In genomic region chr3:143412084-143412483, GRCh38 we compare ENCODE assay signal across 20 cellular contexts.
A peak's percentile ranks its signal among the peaks of the same experiment; 100 is the strongest.
DNase-seq lines count a peak whose midpoint lies in the region; ATAC-seq, FAIRE-seq and TF ChIP-seq lines count a peak whose summit lies in the region.
"Had no signal": no experiment of that assay in that cellular context is flagged by ENCODE, and none has a peak within 500 bp of the region (broad histone marks: within the 10 kb centered on the region; RNA-seq: fewer than 3 reads in every experiment).

No MANE protein-coding gene starts in this region.

- H3K79me2 ChIP-seq in OCI-LY3 (ENCODE audit: low read length), result no peaks in the 10 kb centered on the region
- no peaks in the 10 kb centered on the region for H3K79me2 ChIP-seq in H9 (ENCODE audit: insufficient read depth, low read length)

- peaks cover 5% of the 10 kb centered on the region; the same call in 1 of the 2 replicates for H3K9me3 ChIP-seq in OCI-LY3 (ENCODE audit: insufficient read depth, low read length)
- H3K9me3 ChIP-seq in H9 (ENCODE audit: control insufficient read depth, low read depth, low read length), result no peaks in the 10 kb centered on the region
- H3K9me3 ChIP-seq: SK-N-SH had no signal

- peak overlapping the region; percentile 26; the same call in 1 of the 2 replicates for H3K4me3 ChIP-seq in OCI-LY3 (ENCODE audit: low read length)

- no peak overlapping the region for H2BK5ac ChIP-seq in H9 (ENCODE audit: insufficient read length, low read length)

- H3K14ac ChIP-seq in H9 (ENCODE audit: insufficient read depth, low read length), result no peak overlapping the region

- H3K4me1 ChIP-seq in OCI-LY3 (ENCODE audit: low read length) (peaks cover 57% of the 10 kb centered on the region), H9 (ENCODE audit: insufficient read depth, low read length) (peaks cover 13% of the 10 kb centered on the region; the same call in 1 of the 2 replicates)

- H3K27ac ChIP-seq in OCI-LY3 (ENCODE audit: low read length), result peak overlapping the region; percentile 30
- no peak overlapping the region for H3K27ac ChIP-seq in H9 (ENCODE audit: insufficient read length, low read depth, low read length)

- H3K4me1 Mint-ChIP-seq in stimulated activated naive B cell treated with anti-CD40 and anti-IgM and Interleukin-4, amounts not matched to agents 10 μg/mL and 1 μg/mL and 100 μg/mL, for 72 hours, result peaks cover 37 to 55% of the 10 kb centered on the region in 2 donors
- peaks cover 28 to 30% of the 10 kb centered on the region in 2 experiments for H3K4me1 Mint-ChIP-seq in H9
- H3K4me1 Mint-ChIP-seq in activated naive CD8-positive, alpha-beta T cell treated with anti-CD3 and anti-CD28 coated beads for 36 hours, result peaks cover 12% of the 10 kb centered on the region

- FAIRE-seq in HTR-8/SVneo (lab: Jason Lieb, UNC), result no peak
- FAIRE-seq: RCC 7860 had no signal

- WGBS in H9 (ENCODE audit: extremely low coverage, insufficient read length, low lambda C conversion rate), result no CpG with 5 or more reads among the region's 3 CpGs

- H3K56ac ChIP-seq in H9 (ENCODE audit: insufficient read length, low read depth, low read length), result no peak overlapping the region

- H2BK20ac ChIP-seq in H9 (ENCODE audit: low read depth, low read length, poor library complexity, severe bottlenecking), result no peak overlapping the region

- H3T11ph ChIP-seq in H9 (ENCODE audit: low read length), result no peak overlapping the region

- H4K8ac ChIP-seq in H9 (replicated peaks; ENCODE audit: insufficient read length, low read depth, low read length), result no peak overlapping the region

- no peak overlapping the region for H3K23ac ChIP-seq in H9 (ENCODE audit: insufficient read length, low read depth, low read length)

- H2BK12ac ChIP-seq in H9 (ENCODE audit: insufficient read length, low read depth, low read length), result no peak overlapping the region

- H2BK15ac ChIP-seq in H9 (ENCODE audit: low read depth, low read length), result no peak overlapping the region

- no peak overlapping the region for H3K4ac ChIP-seq in H9 (ENCODE audit: low read depth, low read length)

- no peak for DNase-seq in stimulated activated naive B cell treated with anti-CD40 and anti-IgM and Interleukin-4, amounts not matched to agents 10 μg/mL and 1 μg/mL and 100 μg/mL, for 72 hours
- DNase-seq in HTR-8/SVneo (ENCODE audit: insufficient read length, low spot score) (no peak), H9 (no peak)
- DNase-seq in activated naive CD8-positive, alpha-beta T cell treated with anti-CD3 and anti-CD28 coated beads for 36 hours, result no peak
- DNase-seq: ACHN; AML-193; CD4-positive, alpha-beta T cell; MM.1S; NCI-H1092 treated with DMSO at 0.1 percent for 48 hours; NCI-H2081 treated with DMSO at 0.1 percent for 48 hours; NCI-H510A; NCI-H774; SHP77; SK-N-SH; T-helper 1 cell had no signal

- H4K20me1 ChIP-seq in OCI-LY3 (ENCODE audit: insufficient read depth, low read length), result no peaks in the 10 kb centered on the region
- H4K20me1 ChIP-seq in H9 (ENCODE audit: control insufficient read depth, insufficient read depth, insufficient read length), result no peaks in the 10 kb centered on the region

- no peak overlapping the region for H2BK120ac ChIP-seq in H9 (ENCODE audit: low read depth, low read length, poor library complexity, severe bottlenecking)

- TF ChIP-seq CTCF in OCI-LY3 (IDR thresholded peaks at IDR 0.05; ENCODE audit: low read depth, low read length) (no peak), H9 (conservative IDR thresholded peaks at IDR 0.05) (no peak)

- H2AFZ ChIP-seq in OCI-LY3 (ENCODE audit: low read depth, low read length) (peak overlapping the region; percentile 57), H9 (ENCODE audit: low read length) (no peak overlapping the region)

- no peak overlapping the region for H3K4me3 Mint-ChIP-seq in stimulated activated naive B cell treated with anti-CD40 and anti-IgM and Interleukin-4, amounts not matched to agents 10 μg/mL and 1 μg/mL and 100 μg/mL, for 72 hours
- no peak overlapping the region for H3K4me3 Mint-ChIP-seq in H9
- no peak overlapping the region for H3K4me3 Mint-ChIP-seq in activated naive CD8-positive, alpha-beta T cell treated with anti-CD3 and anti-CD28 coated beads for 36 hours
- H3K4me3 Mint-ChIP-seq: CD4-positive, alpha-beta T cell had no signal

- H3K9ac ChIP-seq in OCI-LY3 (ENCODE audit: low read length) (no peak overlapping the region; the same call in 1 of the 2 replicates), H9 (ENCODE audit: extremely low read depth, insufficient read length, low read length) (no peak overlapping the region)
- H3K9ac ChIP-seq: SK-N-SH had no signal

- no peak overlapping the region for H4K91ac ChIP-seq in H9 (ENCODE audit: insufficient read length, low read depth, low read length)

- no peaks in the 10 kb centered on the region for H3K23me2 ChIP-seq in H9 (ENCODE audit: insufficient read length, low read depth, low read length, poor library complexity, severe bottlenecking)

- H3K4me2 ChIP-seq in OCI-LY3 (ENCODE audit: low read length) (peak overlapping the region; percentile 90), H9 (ENCODE audit: insufficient read depth, insufficient read length, low read length) (no peak overlapping the region)
- H3K4me2 ChIP-seq: SK-N-SH had no signal

- H3K36me3 ChIP-seq in OCI-LY3 (replicated peaks; ENCODE audit: low read depth, low read length), result peaks cover 7% of the 10 kb centered on the region

- H3K79me1 ChIP-seq in H9 (ENCODE audit: insufficient read depth, low read depth, low read length, poor library complexity, severe bottlenecking), result no peaks in the 10 kb centered on the region

- peaks cover 3% of the 10 kb centered on the region in 2 donors for H3K36me3 Mint-ChIP-seq in stimulated activated naive B cell treated with anti-CD40 and anti-IgM and Interleukin-4, amounts not matched to agents 10 μg/mL and 1 μg/mL and 100 μg/mL, for 72 hours
- H3K36me3 Mint-ChIP-seq in H9 (ENCODE audit: insufficient read depth in 1 of 3, low read depth in 3 of 3), result no peaks in the 10 kb centered on the region; a peak in 1 of 7 replicates
- H3K36me3 Mint-ChIP-seq in activated naive CD8-positive, alpha-beta T cell treated with anti-CD3 and anti-CD28 coated beads for 36 hours, result peaks cover 2% of the 10 kb centered on the region

- H2AK5ac ChIP-seq in H9 (ENCODE audit: insufficient read length, low read length), result no peak overlapping the region

- H3K18ac ChIP-seq in H9 (ENCODE audit: insufficient read length, low read depth, low read length), result no peak overlapping the region

- ATAC-seq in GM18511 (IDR thresholded peaks at IDR 0.05; ENCODE audit: unreplicated experiment) (peak; percentile 48), HG02852 (IDR thresholded peaks at IDR 0.05; ENCODE audit: unreplicated experiment) (peak; percentile 59)
- peak; percentile 33 to 61 for ATAC-seq in stimulated activated naive B cell treated with anti-CD40 and anti-IgM and Interleukin-4, amounts not matched to agents 10 μg/mL and 1 μg/mL and 100 μg/mL, for 72 hours (replicated peaks)
- ATAC-seq: HCT116 had no signal

- no peak overlapping the region for H3K27ac Mint-ChIP-seq in stimulated activated naive B cell treated with anti-CD40 and anti-IgM and Interleukin-4, amounts not matched to agents 10 μg/mL and 1 μg/mL and 100 μg/mL, for 72 hours
- no peak overlapping the region; a peak in 1 of 7 replicates for H3K27ac Mint-ChIP-seq in H9
- H3K27ac Mint-ChIP-seq in activated naive CD8-positive, alpha-beta T cell treated with anti-CD3 and anti-CD28 coated beads for 36 hours, result no peak overlapping the region
- H3K27ac Mint-ChIP-seq: CD4-positive, alpha-beta T cell had no signal

- H3K27me3 Mint-ChIP-seq in stimulated activated naive B cell treated with anti-CD40 and anti-IgM and Interleukin-4, amounts not matched to agents 10 μg/mL and 1 μg/mL and 100 μg/mL, for 72 hours, result no peaks in the 10 kb centered on the region
- peaks cover 2% of the 10 kb centered on the region for H3K27me3 Mint-ChIP-seq in H9 (ENCODE audit: low read depth)
- H3K27me3 Mint-ChIP-seq in activated naive CD8-positive, alpha-beta T cell treated with anti-CD3 and anti-CD28 coated beads for 36 hours, result no peaks in the 10 kb centered on the region
- H3K27me3 Mint-ChIP-seq: CD4-positive, alpha-beta T cell had no signal

- H3K9me3 Mint-ChIP-seq in stimulated activated naive B cell treated with anti-CD40 and anti-IgM and Interleukin-4, amounts not matched to agents 10 μg/mL and 1 μg/mL and 100 μg/mL, for 72 hours, result peaks cover 4% of the 10 kb centered on the region in 2 donors
- H3K9me3 Mint-ChIP-seq in H9, result no peaks in the 10 kb centered on the region
- H3K9me3 Mint-ChIP-seq in activated naive CD8-positive, alpha-beta T cell treated with anti-CD3 and anti-CD28 coated beads for 36 hours, result no peaks in the 10 kb centered on the region
- H3K9me3 Mint-ChIP-seq: CD4-positive, alpha-beta T cell had no signal

- H4K5ac ChIP-seq in H9 (ENCODE audit: insufficient read length, low read depth, low read length), result no peak overlapping the region

- H3K27me3 ChIP-seq in OCI-LY3 (ENCODE audit: low read depth, low read length), result no peaks in the 10 kb centered on the region
- H3K27me3 ChIP-seq in H9 (ENCODE audit: insufficient read depth, low read length), result no peaks in the 10 kb centered on the region
